ENCODE assay signal across 28 cellular contexts in the genomic region with DNA sequence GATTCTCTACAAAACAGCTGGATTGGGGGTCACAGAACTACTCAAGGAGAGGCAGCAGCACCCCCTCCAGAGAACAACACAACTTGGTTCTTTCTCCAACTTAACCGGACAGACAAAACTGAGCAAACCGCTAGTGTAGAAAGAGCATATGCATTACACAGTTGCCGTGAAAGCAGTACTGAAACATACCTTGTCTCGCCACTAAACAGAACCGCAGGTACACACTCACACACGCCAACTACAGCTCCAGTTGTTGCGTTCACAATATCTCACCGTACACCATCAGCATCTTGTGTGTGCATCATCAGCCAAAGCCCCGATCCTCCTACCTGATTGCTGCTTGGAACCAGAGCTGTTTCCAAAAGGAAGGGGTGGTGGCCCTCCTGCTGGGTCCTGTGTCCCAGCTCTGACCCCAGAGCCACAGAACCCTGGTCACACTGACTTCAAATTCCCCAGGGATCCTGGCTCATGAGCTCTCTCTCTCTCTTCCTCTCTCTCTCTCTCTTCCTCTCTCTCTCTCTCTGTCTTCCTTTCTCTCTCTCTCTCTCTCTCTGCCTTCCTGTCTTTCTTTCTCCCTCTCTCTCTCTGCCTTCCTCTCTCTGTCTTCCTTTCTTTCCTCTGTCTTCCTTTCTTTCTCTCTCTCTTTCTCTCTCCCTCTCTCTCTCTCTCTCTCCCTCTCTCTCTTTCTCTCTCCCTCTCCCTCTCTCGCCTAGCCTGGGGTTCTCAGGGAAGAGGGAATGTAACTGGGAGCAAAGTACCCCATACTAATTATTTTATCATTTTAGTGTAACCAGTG. TPM values are rescaled to one million over a fixed set of nuclear protein-coding genes. Genes with fewer than 3 reads are reported as not detected.
DNase-seq lines count a peak whose midpoint lies in the region; ATAC-seq and TF ChIP-seq lines count a peak whose summit lies in the region.
"Had no signal": no experiment of that assay in that cellular context is flagged by ENCODE, and none has a peak within 500 bp of the region (broad histone marks: within the 10 kb centered on the region; RNA-seq: fewer than 3 reads in every experiment).

No MANE protein-coding gene starts in this region.

- intact Hi-C loops in naive thymus-derived CD4-positive, alpha-beta T cell (cut with micrococcal nuclease), result no loop called here
- intact Hi-C loops in upper lobe of right lung (cut with DNase I), result no loop called here
- intact Hi-C loops in prostate gland (cut with DNase I), result no loop called here

- H3K4me1 Mint-ChIP-seq in T-helper 17 cell, result peaks cover 21% of the 10 kb centered on the region
- peaks cover 6 to 34% (median 27%) of the 10 kb centered on the region in 7 donors for H3K4me1 Mint-ChIP-seq in naive thymus-derived CD4-positive, alpha-beta T cell

- no peak for TF ChIP-seq POLR2A in prostate gland (IDR thresholded peaks at IDR 0.05)

- no peak overlapping the region for H3K4me3 ChIP-seq in naive thymus-derived CD4-positive, alpha-beta T cell (ENCODE audit: low read length)
- H3K4me3 ChIP-seq in upper lobe of right lung, result no peak overlapping the region
- no peak overlapping the region for H3K4me3 ChIP-seq in prostate gland
- H3K4me3 ChIP-seq: heart left ventricle, K562, pancreas, right lobe of liver, thyroid gland had no signal

- POLR2A ChIA-PET in naive thymus-derived CD4-positive, alpha-beta T cell (lab: Charles Lee), result interaction anchor here (1.1 kb wide), 1 partner anchor 12 kb away, joined by 3 read pairs; no protein-coding TSS in a partner anchor

- no peaks in the 10 kb centered on the region for H3K9me3 Mint-ChIP-seq in naive thymus-derived CD4-positive, alpha-beta T cell
- H3K9me3 Mint-ChIP-seq: activated CD4-positive, alpha-beta T cell treated with anti-CD3 and anti-CD28 coated beads, Interleukin-2, amount 10 ng/mL, durations not matched to agents 7 days and 5 days; activated naive CD4-positive, alpha-beta T cell treated with anti-CD3 and anti-CD28 coated beads for 36 hours; activated T-cell treated with anti-CD3 and anti-CD28 coated beads, Interleukin-2, amount 50 U/mL, for 72 hours; CD4-positive, alpha-beta T cell; stimulated activated naive CD8-positive, alpha-beta T cell treated with anti-CD3 and anti-CD28 coated beads, Interleukin-15, amount 100 ng/mL, for 72 hours; T-helper 1 cell treated with Interleukin-12 subunit alpha and Interleukin-12 subunit beta and Interleukin-4 antibody, amounts not matched to agents 30 μg/mL and 1 μg/mL, for 36 hours had no signal

- no peaks in the 10 kb centered on the region for H3K36me3 ChIP-seq in naive thymus-derived CD4-positive, alpha-beta T cell (ENCODE audit: control insufficient read depth in 2 of 3, insufficient read depth in 3 of 3, low read length in 3 of 3)
- no peaks in the 10 kb centered on the region for H3K36me3 ChIP-seq in upper lobe of right lung
- H3K36me3 ChIP-seq in prostate gland, result no peaks in the 10 kb centered on the region
- H3K36me3 ChIP-seq: heart left ventricle, pancreas, right lobe of liver, thyroid gland had no signal

- H3K9me3 ChIP-seq in T-helper 17 cell (ENCODE audit: control insufficient read depth, low read length, poor library complexity, severe bottlenecking), result no peaks in the 10 kb centered on the region
- no peaks in the 10 kb centered on the region for H3K9me3 ChIP-seq in naive thymus-derived CD4-positive, alpha-beta T cell (ENCODE audit: control insufficient read depth in 2 of 3, low read length in 3 of 3)
- H3K9me3 ChIP-seq in upper lobe of right lung, result no peaks in the 10 kb centered on the region
- H3K9me3 ChIP-seq in prostate gland, result no peaks in the 10 kb centered on the region
- H3K9me3 ChIP-seq: heart left ventricle, pancreas, right lobe of liver, thyroid gland had no signal

- 90% methylated on average over 10 of the region's 10 CpGs for WGBS in prostate gland

- no peak overlapping the region for H3K4me3 Mint-ChIP-seq in T-helper 17 cell
- peak overlapping the region in 2 of 10 donors; percentile 36 to 57 for H3K4me3 Mint-ChIP-seq in naive thymus-derived CD4-positive, alpha-beta T cell
- H3K4me3 Mint-ChIP-seq: activated CD4-positive, alpha-beta T cell treated with anti-CD3 and anti-CD28 coated beads, Interleukin-2, amount 10 ng/mL, durations not matched to agents 7 days and 5 days; activated naive CD4-positive, alpha-beta T cell treated with anti-CD3 and anti-CD28 coated beads for 36 hours; activated T-cell treated with anti-CD3 and anti-CD28 coated beads, Interleukin-2, amount 50 U/mL, for 72 hours; stimulated activated naive CD8-positive, alpha-beta T cell treated with anti-CD3 and anti-CD28 coated beads, Interleukin-15, amount 100 ng/mL, for 72 hours; T-helper 1 cell treated with Interleukin-12 subunit alpha and Interleukin-12 subunit beta and Interleukin-4 antibody, amounts not matched to agents 30 μg/mL and 1 μg/mL, for 36 hours had no signal

- H3K27me3 ChIP-seq in naive thymus-derived CD4-positive, alpha-beta T cell (ENCODE audit: control insufficient read depth in 2 of 2, insufficient read depth in 2 of 2, low read length in 2 of 2), result no peaks in the 10 kb centered on the region
- H3K27me3 ChIP-seq in upper lobe of right lung (peaks cover 7% of the 10 kb centered on the region), prostate gland (replicated peaks; ENCODE audit: insufficient read depth) (no peaks in the 10 kb centered on the region)
- H3K27me3 ChIP-seq: pancreas, right lobe of liver, thyroid gland had no signal

- H3K4me1 ChIP-seq in naive thymus-derived CD4-positive, alpha-beta T cell (ENCODE audit: control insufficient read depth in 2 of 2, insufficient read depth in 2 of 2, low read length in 2 of 2), result peaks cover 0 to 8% of the 10 kb centered on the region in 2 donors
- no peaks in the 10 kb centered on the region for H3K4me1 ChIP-seq in upper lobe of right lung
- H3K4me1 ChIP-seq in prostate gland (replicated peaks), result no peaks in the 10 kb centered on the region
- H3K4me1 ChIP-seq: pancreas, right lobe of liver had no signal

- H3K36me3 Mint-ChIP-seq in T-helper 17 cell (ENCODE audit: low read depth), result no peaks in the 10 kb centered on the region
- H3K36me3 Mint-ChIP-seq in naive thymus-derived CD4-positive, alpha-beta T cell, result peaks cover 0 to 3% (median 0%) of the 10 kb centered on the region in 5 donors

- no peak overlapping the region for H3K27ac ChIP-seq in naive thymus-derived CD4-positive, alpha-beta T cell (ENCODE audit: low read depth, low read length)
- H3K27ac ChIP-seq in upper lobe of right lung (no peak overlapping the region), prostate gland (no peak overlapping the region)
- H3K27ac ChIP-seq: heart left ventricle, pancreas, right lobe of liver, thyroid gland had no signal

- CTCF ChIA-PET in naive thymus-derived CD4-positive, alpha-beta T cell (lab: Charles Lee), result no interaction called here

- no peak for TF ChIP-seq CTCF in upper lobe of right lung (IDR thresholded peaks at IDR 0.05)
- TF ChIP-seq CTCF in prostate gland (IDR thresholded peaks at IDR 0.05), result no peak

- ATAC-seq in GM18909 (IDR thresholded peaks at IDR 0.05; ENCODE audit: poor library complexity, unreplicated experiment) (peak; percentile 41), T-helper 17 cell (no peak), upper lobe of right lung (no peak), GM18520 (IDR thresholded peaks at IDR 0.05; ENCODE audit: unreplicated experiment) (no peak), HG03159 (IDR thresholded peaks at IDR 0.05; ENCODE audit: unreplicated experiment) (no peak)
- ATAC-seq in naive thymus-derived CD4-positive, alpha-beta T cell, result no peak
- ATAC-seq: activated T-cell treated with anti-CD3 and anti-CD28 coated beads, Interleukin-2, amount 50 U/mL, for 72 hours; heart left ventricle; K562; left cardiac atrium; pancreas; right lobe of liver; stimulated activated naive CD8-positive, alpha-beta T cell treated with anti-CD3 and anti-CD28 coated beads, Interleukin-15, amount 100 ng/mL, for 72 hours had no signal

- peak overlapping the region; percentile 86 for H3K27ac Mint-ChIP-seq in T-helper 17 cell
- H3K27ac Mint-ChIP-seq in naive thymus-derived CD4-positive, alpha-beta T cell, result peak overlapping the region in 8 of 9 donors; percentile 36 to 90 (median 84)
- H3K27ac Mint-ChIP-seq: activated CD4-positive, alpha-beta T cell treated with anti-CD3 and anti-CD28 coated beads, Interleukin-2, amount 10 ng/mL, durations not matched to agents 7 days and 5 days; activated naive CD4-positive, alpha-beta T cell treated with anti-CD3 and anti-CD28 coated beads for 36 hours; activated T-cell treated with anti-CD3 and anti-CD28 coated beads, Interleukin-2, amount 50 U/mL, for 72 hours; stimulated activated naive CD8-positive, alpha-beta T cell treated with anti-CD3 and anti-CD28 coated beads, Interleukin-15, amount 100 ng/mL, for 72 hours; T-helper 1 cell treated with Interleukin-12 subunit alpha and Interleukin-12 subunit beta and Interleukin-4 antibody, amounts not matched to agents 30 μg/mL and 1 μg/mL, for 36 hours had no signal

- no peaks in the 10 kb centered on the region for H3K27me3 Mint-ChIP-seq in T-helper 17 cell
- peaks cover 0 to 27% (median 0%) of the 10 kb centered on the region in 5 donors for H3K27me3 Mint-ChIP-seq in naive thymus-derived CD4-positive, alpha-beta T cell
- H3K27me3 Mint-ChIP-seq: CD4-positive, alpha-beta T cell had no signal

- DNase-seq in T-helper 17 cell (no peak), upper lobe of right lung (peak; percentile 15), prostate gland (ENCODE audit: low spot score) (no peak)
- no peak for DNase-seq in naive thymus-derived CD4-positive, alpha-beta T cell
- DNase-seq: activated CD4-positive, alpha-beta T cell treated with anti-CD3 and anti-CD28 coated beads, Interleukin-2, amount 10 ng/mL, durations not matched to agents 7 days and 5 days; activated naive CD4-positive, alpha-beta T cell treated with anti-CD3 and anti-CD28 coated beads for 36 hours; activated T-cell treated with anti-CD3 and anti-CD28 coated beads, Interleukin-2, amount 50 U/mL, for 72 hours; amniotic stem cell; CD4-positive, alpha-beta T cell; effector CD4-positive, alpha-beta T cell; EL; left cardiac atrium; NCI-H1436 treated with DMSO at 0.1 percent for 48 hours; NCI-H524 treated with DMSO at 0.1 percent for 48 hours; right lobe of liver; stimulated activated naive CD8-positive, alpha-beta T cell treated with anti-CD3 and anti-CD28 coated beads, Interleukin-15, amount 100 ng/mL, for 72 hours; thyroid gland had no signal

RNA-seq across cellular contexts. Expression of gene PIMREG, which starts 8.4 kb away (rescaled TPM):
- total RNA-seq in T-helper 17 cell (not detected), upper lobe of right lung (0.26 TPM), prostate gland (1 to 10 TPM in 1 of 2 donors, under 1 TPM in 1; 0.45 to 4.9 TPM)
- total RNA-seq in naive thymus-derived CD4-positive, alpha-beta T cell, result 10 to 100 TPM in 1 of 5 experiments, under 1 TPM in 1, not detected in 3; 0.49 to 18.6 TPM
- polyA plus RNA-seq in naive thymus-derived CD4-positive, alpha-beta T cell, result under 1 TPM; 0.12 to 0.47 TPM
- total RNA-seq: CD4-positive, alpha-beta T cell; thyroid gland had no signal

RNA-seq across cellular contexts. Expression of gene AIPL1, which starts 17.7 kb away (rescaled TPM):
- total RNA-seq in T-helper 17 cell, result not detected
- not detected for total RNA-seq in naive thymus-derived CD4-positive, alpha-beta T cell
- not detected for polyA plus RNA-seq in naive thymus-derived CD4-positive, alpha-beta T cell
- total RNA-seq in upper lobe of right lung, result not detected
- total RNA-seq in prostate gland, result not detected
- total RNA-seq: activated CD4-positive, alpha-beta T cell treated with anti-CD3 and anti-CD28 coated beads, Interleukin-2, amount 10 ng/mL, durations not matched to agents 7 days and 5 days; activated naive CD4-positive, alpha-beta T cell treated with anti-CD3 and anti-CD28 coated beads for 36 hours; activated T-cell treated with anti-CD3 and anti-CD28 coated beads, Interleukin-2, amount 50 U/mL, for 72 hours; CD4-positive, alpha-beta T cell; epithelial cell of proximal tubule; heart left ventricle; K562; left cardiac atrium; myocyte; pancreas; right lobe of liver; RPMI7951; SK-MEL-5; thyroid gland had no signal
- polyA plus RNA-seq: heart left ventricle, K562 had no signal
